35 cellular contexts compared by ENCODE assay signal in genomic region chr6:109801794-109802193, GRCh38.
"Had no signal": no experiment of that assay in that cellular context is flagged by ENCODE, and none has a peak within 500 bp of the region (broad histone marks: within the 10 kb centered on the region; RNA-seq: fewer than 3 reads in every experiment).

No MANE protein-coding gene starts in this region.

- H3K27ac ChIP-seq: adrenal gland, body of pancreas, brain microvascular endothelial cell, cardiac muscle cell, colonic mucosa, VCaP had no signal

- H3K4me1 Mint-ChIP-seq: activated CD4-positive, alpha-beta T cell treated with anti-CD3 and anti-CD28 coated beads for 36 hours; activated CD4-positive, alpha-beta T cell treated with anti-CD3 and anti-CD28 coated beads, Interleukin-2, amount 10 ng/mL, durations not matched to agents 7 days and 5 days; activated T-helper 17 cell treated with anti-CD3 and anti-CD28 coated beads, Interleukin-2, amount 50 U/mL, for 72 hours; central memory CD8-positive, alpha-beta T cell; T-helper 17 cell had no signal

- H3K4me1 ChIP-seq: adrenal gland, body of pancreas, colonic mucosa had no signal

- H3K27me3 Mint-ChIP-seq: activated B cell treated with CpG ODN at 0.5 μM for 24 hours; activated CD4-positive, alpha-beta memory T cell treated with anti-CD3 and anti-CD28 coated beads for 36 hours; activated CD4-positive, alpha-beta T cell treated with anti-CD3 and anti-CD28 coated beads for 36 hours; activated CD4-positive, alpha-beta T cell treated with anti-CD3 and anti-CD28 coated beads, Interleukin-2, amount 10 ng/mL, durations not matched to agents 7 days and 5 days; activated CD8-positive, alpha-beta T cell treated with anti-CD3 and anti-CD28 coated beads for 36 hours; activated naive CD8-positive, alpha-beta T cell treated with anti-CD3 and anti-CD28 coated beads for 36 hours; activated T-helper 17 cell treated with anti-CD3 and anti-CD28 coated beads, Interleukin-2, amount 50 U/mL, for 72 hours; central memory CD8-positive, alpha-beta T cell; T-helper 17 cell had no signal

- H3K27me3 ChIP-seq: adrenal gland, body of pancreas, brain microvascular endothelial cell, cardiac muscle cell, colonic mucosa had no signal

- H3K27ac Mint-ChIP-seq: activated B cell treated with CpG ODN at 0.5 μM for 24 hours; activated CD4-positive, alpha-beta memory T cell treated with anti-CD3 and anti-CD28 coated beads for 36 hours; activated CD4-positive, alpha-beta T cell treated with anti-CD3 and anti-CD28 coated beads for 36 hours; activated CD4-positive, alpha-beta T cell treated with anti-CD3 and anti-CD28 coated beads, Interleukin-2, amount 10 ng/mL, durations not matched to agents 7 days and 5 days; activated CD8-positive, alpha-beta T cell treated with anti-CD3 and anti-CD28 coated beads for 36 hours; activated naive CD4-positive, alpha-beta T cell treated with anti-CD3 and anti-CD28 coated beads for 36 hours; activated naive CD4-positive, alpha-beta T cell treated with anti-CD3 and anti-CD28 coated beads, Interleukin-2, amount 50 U/mL, for 72 hours; activated naive CD8-positive, alpha-beta T cell treated with anti-CD3 and anti-CD28 coated beads for 36 hours; activated T-cell treated with anti-CD3 and anti-CD28 coated beads, Interleukin-2, amount 50 U/mL, for 72 hours; activated T-helper 1 cell treated with anti-CD3 and anti-CD28 coated beads, Interleukin-12 subunit alpha, Interleukin-12 subunit beta, Interleukin-2, Interleukin-4 antibody, amounts not matched to agents 30 ng/mL and 10 ng/mL and 1 ng/mL, durations not matched to agents 14 hours and 24 hours and 36 hours; activated T-helper 17 cell treated with anti-CD3 and anti-CD28 coated beads, Interleukin-2, amount 50 U/mL, for 72 hours; T-helper 17 cell; T-helper 2 cell treated with Interferon-gamma antibody and Interleukin-4, amounts not matched to agents 5 μg/mL and 100 μg/mL, for 36 hours had no signal

- H3K36me3 ChIP-seq: adrenal gland, brain microvascular endothelial cell, cardiac muscle cell, colonic mucosa had no signal

- H3K9me3 ChIP-seq: adrenal gland, body of pancreas, colonic mucosa had no signal

- H3K4me3 Mint-ChIP-seq: activated B cell treated with CpG ODN at 0.5 μM for 24 hours; activated CD4-positive, alpha-beta memory T cell treated with anti-CD3 and anti-CD28 coated beads for 36 hours; activated CD4-positive, alpha-beta T cell treated with anti-CD3 and anti-CD28 coated beads for 36 hours; activated CD4-positive, alpha-beta T cell treated with anti-CD3 and anti-CD28 coated beads, Interleukin-2, amount 10 ng/mL, durations not matched to agents 7 days and 5 days; activated CD8-positive, alpha-beta T cell treated with anti-CD3 and anti-CD28 coated beads for 36 hours; activated naive CD4-positive, alpha-beta T cell treated with anti-CD3 and anti-CD28 coated beads for 36 hours; activated naive CD8-positive, alpha-beta T cell treated with anti-CD3 and anti-CD28 coated beads for 36 hours; activated T-cell treated with anti-CD3 and anti-CD28 coated beads, Interleukin-2, amount 50 U/mL, for 4 hours; activated T-cell treated with anti-CD3 and anti-CD28 coated beads, Interleukin-2, amount 50 U/mL, for 72 hours; activated T-helper 1 cell treated with anti-CD3 and anti-CD28 coated beads, Interleukin-12 subunit alpha, Interleukin-12 subunit beta, Interleukin-2, Interleukin-4 antibody, amounts not matched to agents 30 ng/mL and 10 ng/mL and 1 ng/mL, durations not matched to agents 14 hours and 24 hours and 36 hours; activated T-helper 17 cell treated with anti-CD3 and anti-CD28 coated beads, Interleukin-2, amount 50 U/mL, for 72 hours; central memory CD8-positive, alpha-beta T cell; T-helper 17 cell; T-helper 2 cell treated with Interferon-gamma antibody and Interleukin-4, amounts not matched to agents 5 μg/mL and 100 μg/mL, for 36 hours had no signal

- DNase-seq: activated B cell treated with CpG ODN at 0.5 μM for 24 hours; activated CD4-positive, alpha-beta memory T cell treated with anti-CD3 and anti-CD28 coated beads for 36 hours; activated CD4-positive, alpha-beta T cell treated with anti-CD3 and anti-CD28 coated beads for 1 hour; activated CD4-positive, alpha-beta T cell treated with anti-CD3 and anti-CD28 coated beads for 36 hours; activated CD4-positive, alpha-beta T cell treated with anti-CD3 and anti-CD28 coated beads for 48 hours; activated CD4-positive, alpha-beta T cell treated with anti-CD3 and anti-CD28 coated beads, Interleukin-2, amount 10 ng/mL, durations not matched to agents 7 days and 5 days; activated CD8-positive, alpha-beta memory T cell treated with anti-CD3 and anti-CD28 coated beads, Interleukin-2, amount 50 U/mL, for 4 hours; activated CD8-positive, alpha-beta T cell treated with anti-CD3 and anti-CD28 coated beads for 36 hours; activated effector memory CD4-positive, alpha-beta T cell treated with anti-CD3 and anti-CD28 coated beads, Interleukin-2, amount 50 U/mL, for 16 hours; activated gamma-delta T cell treated with Interleukin-2 at 50 U/mL for 16 hours; activated naive CD4-positive, alpha-beta T cell; activated naive CD4-positive, alpha-beta T cell treated with anti-CD3 and anti-CD28 coated beads for 36 hours; activated naive CD4-positive, alpha-beta T cell treated with anti-CD3 and anti-CD28 coated beads, Interleukin-2, amount 50 U/mL, for 16 hours; activated naive CD8-positive, alpha-beta T cell treated with anti-CD3 and anti-CD28 coated beads for 36 hours; activated T-cell treated with anti-CD3 and anti-CD28 coated beads for 4 hours; activated T-cell treated with anti-CD3 and anti-CD28 coated beads, Interleukin-2, amount 50 U/mL, for 1 hour; activated T-cell treated with anti-CD3 and anti-CD28 coated beads, Interleukin-2, amount 50 U/mL, for 4 hours; activated T-cell treated with anti-CD3 and anti-CD28 coated beads, Interleukin-2, amount 50 U/mL, for 72 hours; adrenal gland; amniotic stem cell; aorta; body of pancreas; brain microvascular endothelial cell; caudate nucleus; cerebellar nuclear complex; colonic mucosa; T-helper 17 cell; T-helper 9 cell had no signal

- H3K4me3 ChIP-seq: adrenal gland, body of pancreas, cardiac muscle cell, colonic mucosa had no signal

- H3K9me3 Mint-ChIP-seq: activated CD4-positive, alpha-beta memory T cell treated with anti-CD3 and anti-CD28 coated beads for 36 hours; activated CD4-positive, alpha-beta T cell treated with anti-CD3 and anti-CD28 coated beads, Interleukin-2, amount 10 ng/mL, durations not matched to agents 7 days and 5 days; activated CD8-positive, alpha-beta T cell treated with anti-CD3 and anti-CD28 coated beads for 36 hours; activated naive CD4-positive, alpha-beta T cell treated with anti-CD3 and anti-CD28 coated beads for 36 hours; activated naive CD4-positive, alpha-beta T cell treated with anti-CD3 and anti-CD28 coated beads, Interleukin-2, amount 50 U/mL, for 72 hours; activated naive CD8-positive, alpha-beta T cell treated with anti-CD3 and anti-CD28 coated beads for 36 hours; activated T-cell treated with anti-CD3 and anti-CD28 coated beads, Interleukin-2, amount 50 U/mL, for 4 hours; activated T-helper 1 cell treated with anti-CD3 and anti-CD28 coated beads, Interleukin-12 subunit alpha, Interleukin-12 subunit beta, Interleukin-2, Interleukin-4 antibody, amounts not matched to agents 30 ng/mL and 10 ng/mL and 1 ng/mL, durations not matched to agents 14 hours and 24 hours and 36 hours; activated T-helper 17 cell treated with anti-CD3 and anti-CD28 coated beads, Interleukin-2, amount 50 U/mL, for 72 hours; central memory CD8-positive, alpha-beta T cell; T-helper 2 cell treated with Interferon-gamma antibody and Interleukin-4, amounts not matched to agents 5 μg/mL and 100 μg/mL, for 36 hours had no signal
